ENCODE assay signal across 8 cellular contexts in genomic region chr14:49692895-49693737, GRCh38. TPM values are rescaled to one million over a fixed set of nuclear protein-coding genes. Genes with fewer than 3 reads are reported as not detected.
DNase-seq lines count a peak whose midpoint lies in the region; ATAC-seq and TF ChIP-seq lines count a peak whose summit lies in the region.

KLHDC1 (plus strand) TSS chr14:49693120; CDS start chr14:49693195, 75 bp downstream.

- peak; percentile 83 to 87 for TF ChIP-seq POLR2A in Peyer's patch (IDR thresholded peaks at IDR 0.05)

- H3K27ac ChIP-seq in Peyer's patch, result peak within 1 kb of the TSS; percentile 85 to 95 (median 92)

- H3K4me3 ChIP-seq in Peyer's patch (peak within 1 kb of the TSS; percentile 62 to 76 (median 74)), fibroblast of mammary gland (ENCODE audit: control insufficient read depth, low read depth, low read length) (peak within 1 kb of the TSS; percentile 57)

- no peaks in the 10 kb centered on the region for H3K9me3 Mint-ChIP-seq in activated T-helper 17 cell treated with anti-CD3 and anti-CD28 coated beads, Interleukin-2, amount 50 U/mL, for 72 hours
- H3K9me3 Mint-ChIP-seq in natural killer cell, result no peaks in the 10 kb centered on the region
- no peaks in the 10 kb centered on the region for H3K9me3 Mint-ChIP-seq in stimulated activated naive B cell treated with anti-CD40 and anti-IgM and Interleukin-4, amounts not matched to agents 10 μg/mL and 1 μg/mL and 100 μg/mL, for 72 hours

- intact Hi-C loops in natural killer cell (cut with micrococcal nuclease), result loop anchor here (2.0 kb wide), 2 partner anchors 72 to 76 kb away; partner anchors contain the start of genes KLHDC2, MGAT2 and RPL36AL

- H3K36me3 ChIP-seq in Peyer's patch, result no peaks in the 10 kb centered on the region

- H3K9me3 ChIP-seq in Peyer's patch, result no peaks in the 10 kb centered on the region

- H3K27me3 ChIP-seq in Peyer's patch, result no peaks in the 10 kb centered on the region

- no peak for TF ChIP-seq EP300 in Ishikawa (IDR thresholded peaks at IDR 0.05; ENCODE audit: borderline replicate concordance)

- no peak for TF ChIP-seq RAD21 in Ishikawa (IDR thresholded peaks at IDR 0.05; ENCODE audit: low read depth)

- H3K4me1 ChIP-seq in Peyer's patch, result peaks cover 0 to 8% (median 0%) of the 10 kb centered on the region in 4 donors

- H3K4me3 Mint-ChIP-seq in activated T-helper 17 cell treated with anti-CD3 and anti-CD28 coated beads, Interleukin-2, amount 50 U/mL, for 72 hours, result peak within 1 kb of the TSS; percentile 84
- H3K4me3 Mint-ChIP-seq in natural killer cell, result peak within 1 kb of the TSS; percentile 82
- H3K4me3 Mint-ChIP-seq in stimulated activated naive B cell treated with anti-CD40 and anti-IgM and Interleukin-4, amounts not matched to agents 10 μg/mL and 1 μg/mL and 100 μg/mL, for 72 hours, result peak within 1 kb of the TSS; percentile 68 to 78

- H3K36me3 Mint-ChIP-seq in activated T-helper 17 cell treated with anti-CD3 and anti-CD28 coated beads, Interleukin-2, amount 50 U/mL, for 72 hours (ENCODE audit: low read depth), result no peaks in the 10 kb centered on the region
- H3K36me3 Mint-ChIP-seq in natural killer cell, result no peaks in the 10 kb centered on the region
- H3K36me3 Mint-ChIP-seq in stimulated activated naive B cell treated with anti-CD40 and anti-IgM and Interleukin-4, amounts not matched to agents 10 μg/mL and 1 μg/mL and 100 μg/mL, for 72 hours, result peaks cover 0 to 2% of the 10 kb centered on the region in 2 donors

- peaks cover 11% of the 10 kb centered on the region for H3K4me1 Mint-ChIP-seq in activated T-helper 17 cell treated with anti-CD3 and anti-CD28 coated beads, Interleukin-2, amount 50 U/mL, for 72 hours
- peaks cover 28 to 30% of the 10 kb centered on the region in 2 donors for H3K4me1 Mint-ChIP-seq in natural killer cell
- peaks cover 6 to 12% of the 10 kb centered on the region in 2 donors for H3K4me1 Mint-ChIP-seq in stimulated activated naive B cell treated with anti-CD40 and anti-IgM and Interleukin-4, amounts not matched to agents 10 μg/mL and 1 μg/mL and 100 μg/mL, for 72 hours

- peak; percentile 30 for DNase-seq in DMS153 (lab: John Stamatoyannopoulos, UW)
- DNase-seq in Peyer's patch, result peak; percentile 83 to 92 (median 89)
- DNase-seq in fibroblast of mammary gland (ENCODE audit: low read depth), result peak; percentile 74
- DNase-seq in natural killer cell, result peak; percentile 73
- DNase-seq in stimulated activated naive B cell treated with anti-CD40 and anti-IgM and Interleukin-4, amounts not matched to agents 10 μg/mL and 1 μg/mL and 100 μg/mL, for 72 hours, result peak; percentile 67

- peak; percentile 63 for ATAC-seq in GM21529 (IDR thresholded peaks at IDR 0.05; ENCODE audit: unreplicated experiment)
- peak; percentile 79 for ATAC-seq in activated T-helper 17 cell treated with anti-CD3 and anti-CD28 coated beads, Interleukin-2, amount 50 U/mL, for 72 hours (replicated peaks)
- ATAC-seq in natural killer cell, result peak; percentile 81 to 88 (median 81)
- ATAC-seq in stimulated activated naive B cell treated with anti-CD40 and anti-IgM and Interleukin-4, amounts not matched to agents 10 μg/mL and 1 μg/mL and 100 μg/mL, for 72 hours (replicated peaks), result peak; percentile 78 to 79

- peak within 1 kb of the TSS; percentile 84 for H3K27ac Mint-ChIP-seq in activated T-helper 17 cell treated with anti-CD3 and anti-CD28 coated beads, Interleukin-2, amount 50 U/mL, for 72 hours
- H3K27ac Mint-ChIP-seq in natural killer cell, result peak within 1 kb of the TSS; percentile 76 to 86
- H3K27ac Mint-ChIP-seq in stimulated activated naive B cell treated with anti-CD40 and anti-IgM and Interleukin-4, amounts not matched to agents 10 μg/mL and 1 μg/mL and 100 μg/mL, for 72 hours, result peak within 1 kb of the TSS; percentile 78

- no peak for TF ChIP-seq CTCF in Peyer's patch (IDR thresholded peaks at IDR 0.05)
- no peak for TF ChIP-seq CTCF in fibroblast of mammary gland (conservative IDR thresholded peaks at IDR 0.05; ENCODE audit: control insufficient read depth, insufficient read depth, low read depth, low read length)
- TF ChIP-seq CTCF in natural killer cell (IDR thresholded peaks at IDR 0.05), result no peak

- no peaks in the 10 kb centered on the region for H3K27me3 Mint-ChIP-seq in activated T-helper 17 cell treated with anti-CD3 and anti-CD28 coated beads, Interleukin-2, amount 50 U/mL, for 72 hours
- H3K27me3 Mint-ChIP-seq in natural killer cell (ENCODE audit: low read depth in 2 of 2), result no peaks in the 10 kb centered on the region
- H3K27me3 Mint-ChIP-seq in stimulated activated naive B cell treated with anti-CD40 and anti-IgM and Interleukin-4, amounts not matched to agents 10 μg/mL and 1 μg/mL and 100 μg/mL, for 72 hours, result no peaks in the 10 kb centered on the region

TF ChIP-seq in Ishikawa, 13 proteins besides CTCF, POLR2A, EP300 and RAD21:
- TF ChIP-seq MAX (IDR thresholded peaks at IDR 0.05) (peak; percentile 84), USF1 (IDR thresholded peaks at IDR 0.05) (no peak), ZBTB7A (IDR thresholded peaks at IDR 0.05; ENCODE audit: low read depth) (peak; percentile 86; the same call in 1 of the 2 replicates), TAF1 (IDR thresholded peaks at IDR 0.05; ENCODE audit: low read depth) (peak; percentile 53; the same call in 1 of the 2 replicates), EGR1 (IDR thresholded peaks at IDR 0.05) (0 out of 2 replicates have a peak, but pooled peaks have one; percentile 24), TEAD4 (IDR thresholded peaks at IDR 0.05) (0 out of 2 replicates have a peak, but pooled peaks have one; percentile 3), YY1 (IDR thresholded peaks at IDR 0.05; ENCODE audit: low read depth) (peak; percentile 83), CEBPB (IDR thresholded peaks at IDR 0.05) (no peak), NFIC (IDR thresholded peaks at IDR 0.05) (no peak), TCF12 (IDR thresholded peaks at IDR 0.05; ENCODE audit: low read depth) (peak; percentile 52; the same call in 1 of the 2 replicates), REST (IDR thresholded peaks at IDR 0.05; ENCODE audit: low read depth) (0 out of 2 replicates have a peak, but pooled peaks have one; percentile 16), CREB1 (IDR thresholded peaks at IDR 0.05; ENCODE audit: low read depth) (no peak), FOXM1 (IDR thresholded peaks at IDR 0.05; ENCODE audit: borderline replicate concordance, low read depth) (no peak)

RNA-seq across cellular contexts. Expression of gene KLHDC1, which starts in this region (rescaled TPM):
- total RNA-seq in Peyer's patch, result 10 to 100 TPM in 1 of 4 donors, 1 to 10 TPM in 3; 2.3 to 28.1 (median 3.5) TPM
- total RNA-seq in activated T-helper 17 cell treated with anti-CD3 and anti-CD28 coated beads, Interleukin-2, amount 50 U/mL, for 72 hours, result 1 to 10 TPM in 1 of 2 donors, under 1 TPM in 1; 0.97 to 1.5 TPM
- 1 to 10 TPM; 6.3 to 7.0 (median 6.9) TPM for total RNA-seq in natural killer cell

Comparison
In these comparisons a context has a peak if more than half of its experiments do, and no peak if none do; other contexts are left out.
1. Peak in every context shown above with its lines: DNase-seq, ATAC-seq, H3K4me3 ChIP-seq and H3K27ac ChIP-seq.
2. DNase-seq: peak in every context shown above with its lines; median percentile 89 in Peyer's patch; 74 in fibroblast of mammary gland; 73 in natural killer cell; 67 in stimulated activated naive B cell treated with anti-CD40 and anti-IgM and Interleukin-4, amounts not matched to agents 10 μg/mL and 1 μg/mL and 100 μg/mL, for 72 hours; 30 in DMS153.